11 cellular contexts compared by ENCODE assay signal in genomic region chr17:15463363-15463762, GRCh38. TPM values are rescaled to one million over a fixed set of nuclear protein-coding genes. Genes with fewer than 3 reads are reported as not detected.
DNase-seq lines count a peak whose midpoint lies in the region; ATAC-seq and TF ChIP-seq lines count a peak whose summit lies in the region.
"Had no signal": no experiment of that assay in that cellular context is flagged by ENCODE, and none has a peak within 500 bp of the region (broad histone marks: within the 10 kb centered on the region; RNA-seq: fewer than 3 reads in every experiment).

No MANE protein-coding gene starts in this region.

- H3K36me3 ChIP-seq in left lung: no peaks in the 10 kb centered on the region
- no peaks in the 10 kb centered on the region for H3K36me3 ChIP-seq in thoracic aorta
- no peaks in the 10 kb centered on the region for H3K36me3 ChIP-seq in BE2C

- H3K27me3 ChIP-seq in left lung (no peaks in the 10 kb centered on the region), thoracic aorta (replicated peaks; ENCODE audit: insufficient read depth) (no peaks in the 10 kb centered on the region), BE2C (no peaks in the 10 kb centered on the region)

- H3K36me3 Mint-ChIP-seq in endothelial cell (ENCODE audit: low read depth, unreplicated experiment): peaks cover 6% of the 10 kb centered on the region

- WGBS in lower leg skin, 2 donors: 19 to 30% methylated on average over 6 of the region's 6 CpGs

- H3K4me3 ChIP-seq in coronary artery (no peak overlapping the region), left lung (no peak overlapping the region), thoracic aorta (no peak overlapping the region), BE2C (ENCODE audit: low read depth, low read length) (no peak overlapping the region), lower leg skin (ENCODE audit: low read depth, poor library complexity, severe bottlenecking) (no peak overlapping the region)

- H3K27ac Mint-ChIP-seq in endothelial cell (ENCODE audit: unreplicated experiment): no peak overlapping the region
- H3K27ac Mint-ChIP-seq: activated naive CD4-positive, alpha-beta T cell treated with anti-CD3 and anti-CD28 coated beads, Interleukin-2, amount 50 U/mL, for 24 hours had no signal

- TF ChIP-seq POLR2A in lower leg skin (IDR thresholded peaks at IDR 0.05): no peak

- H3K9me3 Mint-ChIP-seq in endothelial cell (ENCODE audit: unreplicated experiment): no peaks in the 10 kb centered on the region

- peak overlapping the region; percentile 38 to 79 for H3K27ac ChIP-seq in coronary artery
- peak overlapping the region; percentile 13 to 54 for H3K27ac ChIP-seq in left lung
- H3K27ac ChIP-seq in thoracic aorta: peak overlapping the region; percentile 65 to 66

- H3K9me3 ChIP-seq in left lung: no peaks in the 10 kb centered on the region
- no peaks in the 10 kb centered on the region for H3K9me3 ChIP-seq in thoracic aorta
- no peaks in the 10 kb centered on the region for H3K9me3 ChIP-seq in BE2C

- TF ChIP-seq RAD21 in Ishikawa (IDR thresholded peaks at IDR 0.05; ENCODE audit: low read depth): no peak

- no peak for DNase-seq in coronary artery (ENCODE audit: low spot score)
- DNase-seq in left lung: peak in 1 of 2 donors; percentile 44
- DNase-seq in thoracic aorta (ENCODE audit: low spot score): no peak
- no peak for DNase-seq in endothelial cell (ENCODE audit: low spot score)
- DNase-seq in BE2C: no peak
- DNase-seq in lower leg skin (ENCODE audit: low spot score in 2 of 2): no peak
- DNase-seq: SHP77 treated with DMSO at 0.1 percent for 48 hours had no signal

- H3K4me1 Mint-ChIP-seq in endothelial cell (ENCODE audit: unreplicated experiment): peaks cover 13% of the 10 kb centered on the region
- H3K4me1 Mint-ChIP-seq: activated naive CD4-positive, alpha-beta T cell treated with anti-CD3 and anti-CD28 coated beads, Interleukin-2, amount 50 U/mL, for 24 hours had no signal

- no peak overlapping the region for H3K4me3 Mint-ChIP-seq in endothelial cell (ENCODE audit: unreplicated experiment)
- H3K4me3 Mint-ChIP-seq: activated naive CD4-positive, alpha-beta T cell treated with anti-CD3 and anti-CD28 coated beads, Interleukin-2, amount 50 U/mL, for 24 hours; neural crest cell had no signal

- ATAC-seq in left lung (peak; percentile 86), thoracic aorta (ENCODE audit: insufficient number of reproducible peaks, low FRiP score, low read depth) (peak; percentile 89), HG03139 (IDR thresholded peaks at IDR 0.05; ENCODE audit: unreplicated experiment) (no peak)

- TF ChIP-seq CTCF in coronary artery (IDR thresholded peaks at IDR 0.05) (no peak), left lung (IDR thresholded peaks at IDR 0.05) (no peak), thoracic aorta (IDR thresholded peaks at IDR 0.05) (no peak), endothelial cell (IDR thresholded peaks at IDR 0.05; ENCODE audit: unreplicated experiment) (no peak), BE2C (IDR thresholded peaks at IDR 0.05; ENCODE audit: low read depth, low read length) (no peak), lower leg skin (IDR thresholded peaks at IDR 0.05) (no peak)

- TF ChIP-seq EP300 in Ishikawa (IDR thresholded peaks at IDR 0.05; ENCODE audit: borderline replicate concordance): no peak

- intact Hi-C loops in left lung (cut with DNase I): no loop called here
- intact Hi-C loops in lower leg skin (cut with DNase I; ENCODE audit: low total_unique reads): no loop called here

- peaks cover 2% of the 10 kb centered on the region for H3K27me3 Mint-ChIP-seq in endothelial cell (ENCODE audit: unreplicated experiment)
- H3K27me3 Mint-ChIP-seq: activated naive CD4-positive, alpha-beta T cell treated with anti-CD3 and anti-CD28 coated beads, Interleukin-2, amount 50 U/mL, for 24 hours had no signal

- H3K4me1 ChIP-seq in left lung (peaks cover 12 to 14% of the 10 kb centered on the region in 2 donors), thoracic aorta (ENCODE audit: control insufficient read depth in 1 of 2, low read depth in 2 of 2) (peaks cover 17 to 31% of the 10 kb centered on the region in 2 donors), BE2C (no peaks in the 10 kb centered on the region)

TF ChIP-seq in Ishikawa, 13 proteins besides CTCF, POLR2A, EP300 and RAD21:
- TF ChIP-seq TCF12 (IDR thresholded peaks at IDR 0.05; ENCODE audit: low read depth) (no peak), FOXM1 (IDR thresholded peaks at IDR 0.05; ENCODE audit: borderline replicate concordance, low read depth) (no peak), NFIC (IDR thresholded peaks at IDR 0.05) (peak; percentile 54; the same call in 1 of the 2 replicates), REST (IDR thresholded peaks at IDR 0.05; ENCODE audit: low read depth) (no peak), TEAD4 (IDR thresholded peaks at IDR 0.05) (peak; percentile 83)

RNA-seq across cellular contexts. Expression of gene CDRT4, which starts 4.1 kb away (rescaled TPM):
- total RNA-seq in left lung (1 to 10 TPM; 2.7 to 6.1 TPM), thoracic aorta (10 to 100 TPM; 13.5 to 22.2 TPM), endothelial cell (ENCODE audit: unreplicated experiment) (11.7 TPM), lower leg skin (1 to 10 TPM in 2 of 4 donors, under 1 TPM in 1, not detected in 1; 0.52 to 4.0 (median 3.8) TPM)
- not detected for polyA plus RNA-seq in BE2C (2012; ENCODE audit: insufficient read depth, insufficient read length, low read depth)
